20 cellular contexts compared by ENCODE assay signal in the genomic region with DNA sequence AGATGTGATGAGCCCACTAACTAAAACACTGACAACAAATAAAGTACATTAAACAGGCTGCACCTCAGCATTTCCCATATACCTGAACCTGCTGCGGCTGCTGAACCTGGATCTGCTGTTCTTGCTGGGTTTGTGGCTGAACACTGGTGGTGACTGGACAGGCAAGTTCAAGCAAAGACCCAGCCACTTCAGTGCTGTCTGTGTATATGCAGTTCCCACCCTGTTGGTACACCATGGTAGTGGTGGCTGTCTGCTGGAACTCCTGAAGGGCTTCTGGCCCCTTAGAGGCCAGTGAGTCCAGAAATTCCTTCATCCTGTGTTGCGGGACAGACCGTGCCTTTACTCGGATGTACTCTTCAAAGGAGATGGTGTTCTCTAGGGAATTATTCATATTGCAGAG. TPM values are rescaled to one million over a fixed set of nuclear protein-coding genes. Genes with fewer than 3 reads are reported as not detected.
A peak's percentile ranks its signal among the peaks of the same experiment; 100 is the strongest.
DNase-seq lines count a peak whose midpoint lies in the region; ATAC-seq and TF ChIP-seq lines count a peak whose summit lies in the region.
"Had no signal": no experiment of that assay in that cellular context is flagged by ENCODE, and none has a peak within 500 bp of the region (broad histone marks: within the 10 kb centered on the region; RNA-seq: fewer than 3 reads in every experiment).

No MANE protein-coding gene starts in this region.

- no peak overlapping the region for H3K9ac ChIP-seq in HCT116 (ENCODE audit: low read length)
- H3K9ac ChIP-seq: SK-N-SH had no signal

- peaks cover 84% of the 10 kb centered on the region for H3K36me3 Mint-ChIP-seq in effector memory CD8-positive, alpha-beta T cell (ENCODE audit: insufficient read depth)
- peaks cover 58% of the 10 kb centered on the region for H3K36me3 Mint-ChIP-seq in nephron progenitor cell (ENCODE audit: low read depth)

- intact Hi-C loops in HCT116 (cut with micrococcal nuclease) (no loop called here), sigmoid colon (cut with DNase I) (no loop called here)

- H3K4me1 ChIP-seq in HCT116 (ENCODE audit: control insufficient read depth in 1 of 2, insufficient read depth in 2 of 2, low read length in 2 of 2) (no peaks in the 10 kb centered on the region), RWPE2 (ENCODE audit: insufficient read depth, poor library complexity, severe bottlenecking) (peaks cover 4% of the 10 kb centered on the region), sigmoid colon (no peaks in the 10 kb centered on the region)
- H3K4me1 ChIP-seq: A549 had no signal

- no peak overlapping the region for H3K4me3 Mint-ChIP-seq in effector memory CD8-positive, alpha-beta T cell
- H3K4me3 Mint-ChIP-seq in nephron progenitor cell: no peak overlapping the region
- H3K4me3 Mint-ChIP-seq: CD4-positive, alpha-beta memory T cell had no signal

- no peaks in the 10 kb centered on the region for H3K27me3 Mint-ChIP-seq in effector memory CD8-positive, alpha-beta T cell
- H3K27me3 Mint-ChIP-seq in nephron progenitor cell (ENCODE audit: low read depth, poor library complexity): no peaks in the 10 kb centered on the region
- H3K27me3 Mint-ChIP-seq: CD4-positive, alpha-beta memory T cell had no signal

- DNase-seq in HCT116 (ENCODE audit: low read depth, low spot score): no peak
- no peak for DNase-seq in RWPE2 (ENCODE audit: low spot score)
- DNase-seq in effector memory CD8-positive, alpha-beta T cell: no peak
- no peak for DNase-seq in nephron progenitor cell
- no peak for DNase-seq in sigmoid colon
- DNase-seq in NCI-H524 treated with DMSO at 0.1 percent for 48 hours (lab: John Stamatoyannopoulos, UW): no peak
- DNase-seq in GM03348 (ENCODE audit: low spot score): no peak
- DNase-seq: C1 segment of cervical spinal cord; CD4-positive, alpha-beta memory T cell; COR-L47; DMS53; KBM-7; MG63; NCI-H1105 treated with DMSO at 0.1 percent for 48 hours; NCI-H2081; NCI-H2227 treated with DMSO at 0.1 percent for 48 hours; NCI-H69; SK-N-SH; SW 1271 had no signal

- no peaks in the 10 kb centered on the region for H3K9me3 Mint-ChIP-seq in effector memory CD8-positive, alpha-beta T cell
- H3K9me3 Mint-ChIP-seq in nephron progenitor cell: no peaks in the 10 kb centered on the region
- H3K9me3 Mint-ChIP-seq: CD4-positive, alpha-beta memory T cell had no signal

- H3K9me2 ChIP-seq in HCT116 (ENCODE audit: insufficient read depth): no peaks in the 10 kb centered on the region
- H3K9me2 ChIP-seq: SK-N-SH had no signal

- CTCF ChIA-PET in HCT116 (lab: Charles Lee): no interaction called here

- TF ChIP-seq CTCF in HCT116 (IDR thresholded peaks at IDR 0.05 in 2 of 3, conservative IDR thresholded peaks at IDR 0.05 in 1 of 3; ENCODE audit: borderline replicate concordance in 1 of 3, insufficient read depth in 1 of 3, low read depth in 2 of 3, low read length in 2 of 3) (no peak), RWPE2 (IDR thresholded peaks at IDR 0.05; ENCODE audit: poor library complexity, severe bottlenecking) (no peak), nephron progenitor cell (IDR thresholded peaks at IDR 0.05) (no peak), sigmoid colon (IDR thresholded peaks at IDR 0.05) (no peak)

- BruUV-seq in HCT116 (replicated peaks; lab: Mats Ljungman, UMichigan): no TSS peak

- H3K27me3 ChIP-seq in HCT116 (ENCODE audit: insufficient read depth, low read length) (no peaks in the 10 kb centered on the region), RWPE2 (ENCODE audit: insufficient read depth, poor library complexity, severe bottlenecking) (no peaks in the 10 kb centered on the region), sigmoid colon (no peaks in the 10 kb centered on the region)
- H3K27me3 ChIP-seq: MG63 had no signal

- 95 to 96% methylated on average over 4 of the region's 4 CpGs for WGBS in sigmoid colon, 2 donors

- TF ChIP-seq POLR2A in HCT116 (IDR thresholded peaks at IDR 0.05; ENCODE audit: borderline replicate concordance, extremely low read depth, insufficient read depth, insufficient read length) (no peak), sigmoid colon (IDR thresholded peaks at IDR 0.05) (no peak)

- POLR2A ChIA-PET in HCT116 (lab: Charles Lee): no interaction called here

- ATAC-seq in HCT116 (peak; percentile 44; the same call in 1 of the 2 replicates), RWPE2 (ENCODE audit: low read depth) (peak; percentile 27; the same call in 1 of the 3 replicates)
- no peak for ATAC-seq in effector memory CD8-positive, alpha-beta T cell (replicated peaks)

- H3K4me3 ChIP-seq in HCT116 (replicated peaks in 1 of 2; ENCODE audit: low read depth in 1 of 2, low read length in 2 of 2) (no peak overlapping the region), RWPE2 (ENCODE audit: severe bottlenecking) (no peak overlapping the region), sigmoid colon (no peak overlapping the region)
- H3K4me3 ChIP-seq: A549, MG63 had no signal

- H3K79me2 ChIP-seq in HCT116 (ENCODE audit: insufficient read depth, low read length): peaks cover 93% of the 10 kb centered on the region

- H3K36me3 ChIP-seq in HCT116 (ENCODE audit: control insufficient read depth in 1 of 2, insufficient read depth in 2 of 2, low read length in 2 of 2) (peaks cover 36 to 47% of the 10 kb centered on the region in 2 experiments), RWPE2 (ENCODE audit: low read depth) (peaks cover 74% of the 10 kb centered on the region), sigmoid colon (peaks cover 32 to 71% (median 49%) of the 10 kb centered on the region in 4 donors)

- peak overlapping the region; percentile 41 to 62 for H3K27ac Mint-ChIP-seq in effector memory CD8-positive, alpha-beta T cell
- peak overlapping the region; percentile 66 for H3K27ac Mint-ChIP-seq in nephron progenitor cell

- no peak overlapping the region for H3K4me2 ChIP-seq in HCT116 (ENCODE audit: low read length)
- H3K4me2 ChIP-seq: A549, SK-N-SH had no signal

- RAD21 ChIA-PET in HCT116 (lab: Charles Lee; ENCODE audit: low non-redundant PET in 1 of 2, low total read pairs in 2 of 2, uncharacterized antibody in 2 of 2, unreplicated experiment in 2 of 2): no interaction called here

- no peak for TF ChIP-seq RAD21 in HCT116 (IDR thresholded peaks at IDR 0.05; ENCODE audit: low read depth)

- no peak overlapping the region for H3K27ac ChIP-seq in HCT116 (ENCODE audit: low read depth, low read length)
- no peak overlapping the region for H3K27ac ChIP-seq in RWPE2 (ENCODE audit: poor library complexity, severe bottlenecking)
- H3K27ac ChIP-seq in sigmoid colon: no peak overlapping the region
- H3K27ac ChIP-seq: A549 had no signal

- no peak for TF ChIP-seq EP300 in sigmoid colon (IDR thresholded peaks at IDR 0.05)

- H2AFZ ChIP-seq in HCT116 (ENCODE audit: low read depth, low read length, poor library complexity, severe bottlenecking): no peak overlapping the region

- peaks cover 6% of the 10 kb centered on the region; the same call in 1 of the 2 replicates for H4K20me1 ChIP-seq in HCT116 (ENCODE audit: insufficient read depth)

- H3K4me1 Mint-ChIP-seq in effector memory CD8-positive, alpha-beta T cell (ENCODE audit: low read depth in 2 of 2): peaks cover 3 to 14% of the 10 kb centered on the region in 2 donors
- H3K4me1 Mint-ChIP-seq in nephron progenitor cell: no peaks in the 10 kb centered on the region

- H3K9me3 ChIP-seq in HCT116 (ENCODE audit: control insufficient read depth in 1 of 2, insufficient read depth in 1 of 2, low read depth in 1 of 2, low read length in 2 of 2) (no peaks in the 10 kb centered on the region), RWPE2 (ENCODE audit: severe bottlenecking) (no peaks in the 10 kb centered on the region), sigmoid colon (no peaks in the 10 kb centered on the region)
- H3K9me3 ChIP-seq: A549, MG63, SK-N-SH had no signal

TF ChIP-seq in HCT116, 20 proteins besides CTCF, POLR2A, EP300 and RAD21 (continues in another document):
- TF ChIP-seq EZH2 (IDR thresholded peaks at IDR 0.05) (no peak), ZNF274 (IDR thresholded peaks at IDR 0.05; ENCODE audit: low read depth, low read length) (no peak), SIN3A (IDR thresholded peaks at IDR 0.05; ENCODE audit: low read depth) (no peak), POLR2AphosphoS5 (IDR thresholded peaks at IDR 0.05; ENCODE audit: low read depth, low read length) (no peak), YY1 (IDR thresholded peaks at IDR 0.05; ENCODE audit: extremely low read depth, insufficient replicate concordance, low read depth, low read length) (no peak), TCF7L2 (IDR thresholded peaks at IDR 0.05; ENCODE audit: borderline replicate concordance, extremely low read depth, insufficient read depth, insufficient read length) (no peak), SRF (IDR thresholded peaks at IDR 0.05; ENCODE audit: low read depth) (no peak), EGR1 (IDR thresholded peaks at IDR 0.05; ENCODE audit: low read depth) (no peak), CEBPB (IDR thresholded peaks at IDR 0.05; ENCODE audit: low read depth) (no peak)
- TF ChIP-seq, protein P1, sequence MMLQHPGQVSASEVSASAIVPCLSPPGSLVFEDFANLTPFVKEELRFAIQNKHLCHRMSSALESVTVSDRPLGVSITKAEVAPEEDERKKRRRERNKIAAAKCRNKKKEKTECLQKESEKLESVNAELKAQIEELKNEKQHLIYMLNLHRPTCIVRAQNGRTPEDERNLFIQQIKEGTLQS (IDR thresholded peaks at IDR 0.05): no peak
- TF ChIP-seq, protein P2, sequence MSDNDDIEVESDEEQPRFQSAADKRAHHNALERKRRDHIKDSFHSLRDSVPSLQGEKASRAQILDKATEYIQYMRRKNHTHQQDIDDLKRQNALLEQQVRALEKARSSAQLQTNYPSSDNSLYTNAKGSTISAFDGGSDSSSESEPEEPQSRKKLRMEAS (IDR thresholded peaks at IDR 0.05): no peak

RNA-seq across cellular contexts. Expression of a gene that starts 17.2 kb away (rescaled TPM):
- total RNA-seq in HCT116 (2021; ENCODE audit: unreplicated experiment) (105 TPM), sigmoid colon (100 to 1,000 TPM in 2 of 4 donors, 10 to 100 TPM in 2; 68.4 to 255 (median 135) TPM)
- 50.7 and 57.0 TPM in 2 replicates for polyA plus RNA-seq in HCT116 (2012)
- 10 to 100 TPM; 16.8 to 43.1 (median 18.0) TPM for polyA plus RNA-seq in sigmoid colon

RNA-seq across cellular contexts. Expression of a gene that starts 27.9 kb away (rescaled TPM):
- total RNA-seq in HCT116 (2021; ENCODE audit: unreplicated experiment) (346 TPM), sigmoid colon (100 to 1,000 TPM; 158 to 262 (median 202) TPM)
- polyA plus RNA-seq in HCT116 (2012): 451 and 469 TPM in 2 replicates
- polyA plus RNA-seq in sigmoid colon: 100 to 1,000 TPM; 243 to 363 (median 245) TPM

RNA-seq across cellular contexts. Expression of a gene that starts 44.0 kb away (rescaled TPM):
- total RNA-seq in HCT116 (2021; ENCODE audit: unreplicated experiment): 92.8 TPM
- 58.3 and 75.2 TPM in 2 replicates for polyA plus RNA-seq in HCT116 (2012)
- total RNA-seq in sigmoid colon: 10 to 100 TPM; 48.2 to 98.4 (median 55.7) TPM
- 10 to 100 TPM; 22.2 to 33.8 (median 27.3) TPM for polyA plus RNA-seq in sigmoid colon

RNA-seq across cellular contexts. Expression of a gene that starts 47.4 kb away (rescaled TPM):
- total RNA-seq in HCT116 (2021; ENCODE audit: unreplicated experiment) (599 TPM), sigmoid colon (100 to 1,000 TPM in 2 of 4 donors, 10 to 100 TPM in 2; 91.1 to 126 (median 109) TPM)
- polyA plus RNA-seq in HCT116 (2012): 679 and 749 TPM in 2 replicates
- polyA plus RNA-seq in sigmoid colon: 100 to 1,000 TPM in 1 of 3 donors, 10 to 100 TPM in 2; 55.0 to 187 (median 93.1) TPM

RNA-seq across cellular contexts. Expression of a gene that starts 54.7 kb away (rescaled TPM):
- total RNA-seq in HCT116 (2021; ENCODE audit: unreplicated experiment) (91.0 TPM), sigmoid colon (100 to 1,000 TPM in 2 of 4 donors, 10 to 100 TPM in 2; 75.9 to 116 (median 94.9) TPM)
- 124 TPM in 2 replicates for polyA plus RNA-seq in HCT116 (2012)
- polyA plus RNA-seq in sigmoid colon: 10 to 100 TPM; 62.8 to 85.9 (median 74.4) TPM
